Comparison of ENCODE assay signal across 32 cellular contexts in genomic region chr15:69314174-69314573, GRCh38. TPM values are rescaled to one million over a fixed set of nuclear protein-coding genes. Genes with fewer than 3 reads are reported as not detected.
"Had no signal": no experiment of that assay in that cellular context is flagged by ENCODE, and none has a peak within 500 bp of the region (broad histone marks: within the 10 kb centered on the region; RNA-seq: fewer than 3 reads in every experiment).

No MANE protein-coding gene starts in this region.

- H3K4me1 Mint-ChIP-seq: activated CD4-positive, alpha-beta T cell treated with anti-CD3 and anti-CD28 coated beads for 36 hours; central memory CD8-positive, alpha-beta T cell; stimulated activated effector memory CD8-positive, alpha-beta T cell treated with anti-CD3 and anti-CD28 coated beads, Interleukin-12 subunit alpha, Interleukin-12 subunit beta, amount 100 ng/mL, for 72 hours had no signal

- H3K4me2 ChIP-seq: hepatocyte had no signal

- H3K27me3 ChIP-seq: adrenal gland, breast epithelium, dorsolateral prefrontal cortex, hepatocyte, ovary, stomach, suprapubic skin, tibial nerve, uterus had no signal

- H3K4me3 Mint-ChIP-seq: activated B cell treated with CpG ODN at 0.5 μM for 24 hours; activated CD4-positive, alpha-beta T cell treated with anti-CD3 and anti-CD28 coated beads for 36 hours; activated naive CD8-positive, alpha-beta T cell; activated T-cell treated with anti-CD3 and anti-CD28 coated beads, Interleukin-2, amount 50 U/mL, for 24 hours; central memory CD8-positive, alpha-beta T cell; effector memory CD8-positive, alpha-beta T cell; naive thymus-derived CD4-positive, alpha-beta T cell; stimulated activated effector memory CD8-positive, alpha-beta T cell treated with anti-CD3 and anti-CD28 coated beads, Interleukin-12 subunit alpha, Interleukin-12 subunit beta, amount 100 ng/mL, for 72 hours; T-helper 1 cell treated with Interleukin-12 subunit alpha and Interleukin-12 subunit beta and Interleukin-4 antibody, amounts not matched to agents 30 μg/mL and 1 μg/mL, for 36 hours had no signal

- DNase-seq: activated B cell treated with CpG ODN at 0.5 μM for 24 hours; activated CD4-positive, alpha-beta T cell treated with anti-CD3 and anti-CD28 coated beads for 36 hours; activated CD4-positive, alpha-beta T cell treated with anti-CD3 and anti-CD28 coated beads, Interleukin-2, amount 50 U/mL, for 4 hours; activated CD8-positive, alpha-beta memory T cell treated with anti-CD3 and anti-CD28 coated beads for 24 hours; activated CD8-positive, alpha-beta memory T cell treated with anti-CD3 and anti-CD28 coated beads, Interleukin-2, amount 50 U/mL, for 4 hours; activated naive CD4-positive, alpha-beta T cell; activated T-cell treated with anti-CD3 and anti-CD28 coated beads, Interleukin-2, amount 50 U/mL, for 24 hours; dorsolateral prefrontal cortex; effector memory CD8-positive, alpha-beta T cell; foreskin melanocyte; glutamatergic neuron; mesenchymal stem cell; naive thymus-derived CD4-positive, alpha-beta T cell; ovary; right cardiac atrium; stimulated activated CD4-positive, alpha-beta T cell treated with anti-CD3 and anti-CD28 coated beads, Interleukin-2, amount 100 ng/mL, for 24 hours; stomach; T1000; uterus had no signal

- H3K9me3 Mint-ChIP-seq: activated B cell treated with CpG ODN at 0.5 μM for 24 hours; activated T-cell treated with anti-CD3 and anti-CD28 coated beads, Interleukin-2, amount 50 U/mL, for 24 hours; activated T-helper 2 cell treated with anti-CD3 and anti-CD28 coated beads, Interferon-gamma antibody, Interleukin-2, Interleukin-4, amounts not matched to agents 10 μg/mL and 5 μg/mL and 100 μg/mL, durations not matched to agents 14 hours and 24 hours and 36 hours; central memory CD8-positive, alpha-beta T cell; effector memory CD8-positive, alpha-beta T cell; naive thymus-derived CD4-positive, alpha-beta T cell; stimulated activated effector memory CD8-positive, alpha-beta T cell treated with anti-CD3 and anti-CD28 coated beads, Interleukin-12 subunit alpha, Interleukin-12 subunit beta, amount 100 ng/mL, for 72 hours; T-helper 1 cell treated with Interleukin-12 subunit alpha and Interleukin-12 subunit beta and Interleukin-4 antibody, amounts not matched to agents 30 μg/mL and 1 μg/mL, for 36 hours had no signal

- FAIRE-seq: astrocyte, colon, endothelial cell of umbilical vein had no signal

- H2AFZ ChIP-seq: hepatocyte had no signal

- H3K36me3 Mint-ChIP-seq: activated naive CD8-positive, alpha-beta T cell; naive thymus-derived CD4-positive, alpha-beta T cell; stimulated activated effector memory CD8-positive, alpha-beta T cell treated with anti-CD3 and anti-CD28 coated beads, Interleukin-12 subunit alpha, Interleukin-12 subunit beta, amount 100 ng/mL, for 72 hours had no signal

- H3K27ac ChIP-seq: adrenal gland, breast epithelium, dorsolateral prefrontal cortex, hepatocyte, ovary, suprapubic skin, uterus had no signal

- H3K27ac Mint-ChIP-seq: activated B cell treated with CpG ODN at 0.5 μM for 24 hours; activated CD4-positive, alpha-beta T cell treated with anti-CD3 and anti-CD28 coated beads for 36 hours; activated naive CD8-positive, alpha-beta T cell; activated T-cell treated with anti-CD3 and anti-CD28 coated beads, Interleukin-2, amount 50 U/mL, for 24 hours; activated T-helper 2 cell treated with anti-CD3 and anti-CD28 coated beads, Interferon-gamma antibody, Interleukin-2, Interleukin-4, amounts not matched to agents 10 μg/mL and 5 μg/mL and 100 μg/mL, durations not matched to agents 14 hours and 24 hours and 36 hours; effector memory CD8-positive, alpha-beta T cell; naive thymus-derived CD4-positive, alpha-beta T cell; stimulated activated effector memory CD8-positive, alpha-beta T cell treated with anti-CD3 and anti-CD28 coated beads, Interleukin-12 subunit alpha, Interleukin-12 subunit beta, amount 100 ng/mL, for 72 hours; T-helper 1 cell treated with Interleukin-12 subunit alpha and Interleukin-12 subunit beta and Interleukin-4 antibody, amounts not matched to agents 30 μg/mL and 1 μg/mL, for 36 hours had no signal

- H3K4me1 ChIP-seq: breast epithelium, suprapubic skin, tibial nerve, uterus had no signal

- H3K79me2 ChIP-seq: hepatocyte had no signal

- H3K9me3 ChIP-seq: adrenal gland, breast epithelium, ovary, stomach, suprapubic skin, tibial nerve, uterus had no signal

- H3K36me3 ChIP-seq: adrenal gland, breast epithelium, ovary, stomach, suprapubic skin, tibial nerve, uterus had no signal

- H3K4me3 ChIP-seq: adrenal gland, breast epithelium, dorsolateral prefrontal cortex, hepatocyte, ovary, stomach, suprapubic skin, tibial nerve, uterus had no signal

RNA-seq across cellular contexts. Expression of gene PAQR5, which starts 15.5 kb away (rescaled TPM):
- total RNA-seq: activated B cell treated with CpG ODN at 0.5 μM for 24 hours; activated T-helper 2 cell treated with anti-CD3 and anti-CD28 coated beads, Interferon-gamma antibody, Interleukin-2, Interleukin-4, amounts not matched to agents 10 μg/mL and 5 μg/mL and 100 μg/mL, durations not matched to agents 14 hours and 24 hours and 36 hours had no signal
- polyA plus RNA-seq: naive thymus-derived CD4-positive, alpha-beta T cell had no signal
